ENCODE assay signal across 32 cellular contexts in genomic region chr5:50401337-50401736, GRCh38.
"Had no signal": no experiment of that assay in that cellular context is flagged by ENCODE, and none has a peak within 500 bp of the region (broad histone marks: within the 10 kb centered on the region; RNA-seq: fewer than 3 reads in every experiment).

No MANE protein-coding gene starts in this region.

- H3K9ac ChIP-seq: KMS-11 had no signal

- H3K9me3 Mint-ChIP-seq: activated CD4-positive, alpha-beta T cell treated with anti-CD3 and anti-CD28 coated beads, Interleukin-2, amount 10 ng/mL, durations not matched to agents 24 days and 14 days; activated CD8-positive, alpha-beta T cell treated with anti-CD3 and anti-CD28 coated beads for 36 hours; activated naive CD8-positive, alpha-beta T cell treated with anti-CD3 and anti-CD28 coated beads for 36 hours; activated T-cell treated with anti-CD3 and anti-CD28 coated beads, Interleukin-2, amount 50 U/mL, for 72 hours; activated T-helper 17 cell treated with anti-CD3 and anti-CD28 coated beads, Interleukin-2, amount 50 U/mL, for 72 hours had no signal

- H3K9me3 ChIP-seq: ascending aorta, Peyer's patch had no signal

- DNase-seq: activated CD4-positive, alpha-beta T cell treated with anti-CD3 and anti-CD28 coated beads, Interleukin-2, amount 10 ng/mL, durations not matched to agents 24 days and 14 days; activated CD4-positive, alpha-beta T cell treated with anti-CD3 and anti-CD28 coated beads, Interleukin-2, amount 50 U/mL, for 4 hours; activated CD8-positive, alpha-beta T cell treated with anti-CD3 and anti-CD28 coated beads for 36 hours; activated effector memory CD4-positive, alpha-beta T cell treated with anti-CD3 and anti-CD28 coated beads, Interleukin-2, amount 50 U/mL, for 16 hours; activated naive CD4-positive, alpha-beta T cell; activated naive CD4-positive, alpha-beta T cell treated with anti-CD3 and anti-CD28 coated beads, Interleukin-2, amount 50 U/mL, for 16 hours; activated naive CD8-positive, alpha-beta T cell treated with anti-CD3 and anti-CD28 coated beads for 36 hours; activated T-cell treated with anti-CD3 and anti-CD28 coated beads, Interleukin-2, amount 50 U/mL, for 1 hour; activated T-cell treated with anti-CD3 and anti-CD28 coated beads, Interleukin-2, amount 50 U/mL, for 72 hours; amniotic stem cell; NCI-H1092 treated with DMSO at 0.1 percent for 48 hours; NCI-H1417; NCI-H146; NCI-H187; NCI-H2029 treated with DMSO at 0.1 percent for 48 hours; NCI-H2107; NCI-H2171; NCI-H510A; NCI-H526; NCI-H748 treated with DMSO at 0.1 percent for 48 hours; NK-92 treated with Interleukin-12 subunit alpha and Interleukin-12 subunit beta, amount 100 ng/mL, for 24 hours; PC-3; Peyer's patch; RPMI8226; SW 1271; T-helper 1 cell; T1000; WERI-Rb-1 had no signal

- H3K27me3 Mint-ChIP-seq: activated CD4-positive, alpha-beta T cell treated with anti-CD3 and anti-CD28 coated beads, Interleukin-2, amount 10 ng/mL, durations not matched to agents 24 days and 14 days; activated CD8-positive, alpha-beta T cell treated with anti-CD3 and anti-CD28 coated beads for 36 hours; activated naive CD8-positive, alpha-beta T cell treated with anti-CD3 and anti-CD28 coated beads for 36 hours; activated T-helper 17 cell treated with anti-CD3 and anti-CD28 coated beads, Interleukin-2, amount 50 U/mL, for 72 hours had no signal

- H3K27ac Mint-ChIP-seq: activated CD4-positive, alpha-beta T cell treated with anti-CD3 and anti-CD28 coated beads, Interleukin-2, amount 10 ng/mL, durations not matched to agents 24 days and 14 days; activated CD8-positive, alpha-beta T cell treated with anti-CD3 and anti-CD28 coated beads for 36 hours; activated naive CD8-positive, alpha-beta T cell treated with anti-CD3 and anti-CD28 coated beads for 36 hours; activated T-cell treated with anti-CD3 and anti-CD28 coated beads, Interleukin-2, amount 50 U/mL, for 72 hours; activated T-helper 17 cell treated with anti-CD3 and anti-CD28 coated beads, Interleukin-2, amount 50 U/mL, for 72 hours had no signal

- H3K4me1 ChIP-seq: ascending aorta, Peyer's patch had no signal

- H3K27me3 ChIP-seq: ascending aorta, cardiac muscle cell, Peyer's patch had no signal

- H3K36me3 ChIP-seq: ascending aorta, cardiac muscle cell, Peyer's patch, WERI-Rb-1 had no signal

- H3K4me2 ChIP-seq: KMS-11 had no signal

- H3K27ac ChIP-seq: ascending aorta, cardiac muscle cell, KMS-11, Peyer's patch, WERI-Rb-1 had no signal

- H3K4me3 Mint-ChIP-seq: activated CD4-positive, alpha-beta T cell treated with anti-CD3 and anti-CD28 coated beads, Interleukin-2, amount 10 ng/mL, durations not matched to agents 24 days and 14 days; activated CD8-positive, alpha-beta T cell treated with anti-CD3 and anti-CD28 coated beads for 36 hours; activated naive CD8-positive, alpha-beta T cell treated with anti-CD3 and anti-CD28 coated beads for 36 hours; activated T-cell treated with anti-CD3 and anti-CD28 coated beads, Interleukin-2, amount 50 U/mL, for 72 hours; activated T-helper 17 cell treated with anti-CD3 and anti-CD28 coated beads, Interleukin-2, amount 50 U/mL, for 72 hours had no signal

- H3K4me3 ChIP-seq: ascending aorta, cardiac muscle cell, Peyer's patch had no signal

- ATAC-seq: activated CD8-positive, alpha-beta T cell treated with anti-CD3 and anti-CD28 coated beads for 36 hours; activated T-cell treated with anti-CD3 and anti-CD28 coated beads, Interleukin-2, amount 50 U/mL, for 72 hours; activated T-helper 17 cell treated with anti-CD3 and anti-CD28 coated beads, Interleukin-2, amount 50 U/mL, for 72 hours; PC-3 had no signal
